19 cellular contexts compared by ENCODE assay signal in the genomic region with DNA sequence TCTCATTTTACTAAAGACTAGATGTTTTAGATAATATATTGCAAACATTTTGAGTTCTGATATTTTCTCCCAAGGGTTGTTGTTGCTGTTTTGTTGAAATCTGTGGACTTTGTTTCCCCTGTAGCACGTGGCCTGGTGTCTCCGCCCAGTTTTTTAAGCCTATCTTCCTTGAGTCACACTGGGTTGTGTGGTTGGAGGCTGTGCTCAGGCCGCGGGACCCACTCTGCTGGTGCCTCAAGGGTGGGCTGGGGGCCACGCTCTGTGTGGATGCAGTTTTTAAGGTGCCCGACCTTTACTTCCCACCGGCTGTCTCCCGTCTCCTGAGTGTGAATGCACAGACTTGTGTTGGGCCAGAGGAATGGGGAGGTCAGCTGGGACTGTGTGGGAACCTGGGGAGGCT. TPM values are rescaled to one million over a fixed set of nuclear protein-coding genes. Genes with fewer than 3 reads are reported as not detected.
DNase-seq lines count a peak whose midpoint lies in the region; ATAC-seq, FAIRE-seq and TF ChIP-seq lines count a peak whose summit lies in the region.
"Had no signal": no experiment of that assay in that cellular context is flagged by ENCODE, and none has a peak within 500 bp of the region (broad histone marks: within the 10 kb centered on the region; RNA-seq: fewer than 3 reads in every experiment).

No MANE protein-coding gene starts in this region.

- H3K9ac ChIP-seq in NT2/D1 (ENCODE audit: insufficient read length, low read depth) (peak overlapping the region; percentile 42), H1 (replicated peaks in 1 of 4; ENCODE audit: extremely low read depth in 1 of 4, low read depth in 3 of 4, low read length in 3 of 4) (no peak overlapping the region)

- no peak overlapping the region for H3K23ac ChIP-seq in H1 (ENCODE audit: insufficient read length)

- TF ChIP-seq POLR2A in H1 (IDR thresholded peaks at IDR 0.05; ENCODE audit: control extremely low read depth in 1 of 2, low read depth in 2 of 2, low read length in 2 of 2) = no peak

- ATAC-seq in sciatic nerve = no peak

- H3K4me1 ChIP-seq in NT2/D1 (ENCODE audit: insufficient read depth, insufficient read length) (peaks cover 7% of the 10 kb centered on the region), H1 (replicated peaks in 1 of 4; ENCODE audit: control insufficient read depth in 3 of 4, insufficient read depth in 4 of 4, low read length in 3 of 4) (peaks cover 0 to 17% (median 1%) of the 10 kb centered on the region in 4 experiments; a peak in 3 of 7 replicates)

- H2BK15ac ChIP-seq in H1 (ENCODE audit: low read length) = no peak overlapping the region

- POLR2A ChIA-PET in H1 (lab: Charles Lee; ENCODE audit: partially characterized antibody) = interaction anchor here (0.6 to 2.3 kb wide), 8 partner anchors 9 to 1277 kb away, joined by 3 to 8 read pairs (median 3); a partner anchor contains a TSS

- H4K20me1 ChIP-seq in H1 (replicated peaks in 1 of 2; ENCODE audit: control insufficient read depth in 1 of 2, insufficient read depth in 2 of 2, low read length in 2 of 2) = peaks cover 0 to 12% of the 10 kb centered on the region in 2 experiments

- no peak overlapping the region for H4K5ac ChIP-seq in H1 (ENCODE audit: insufficient read length, low read depth, low read length)

- no peak overlapping the region for H4K8ac ChIP-seq in H1 (ENCODE audit: extremely low read depth, insufficient read depth, low read length)

- H3K4me3 ChIP-seq in NT2/D1 (ENCODE audit: insufficient read length, low read depth) = no peak overlapping the region
- no peak overlapping the region for H3K4me3 ChIP-seq in H1 (ENCODE audit: extremely low read depth in 1 of 4, insufficient read depth in 2 of 4, low read depth in 3 of 4, low read length in 4 of 4)
- H3K4me3 ChIP-seq: MG63, SJSA1 had no signal

- H4K91ac ChIP-seq in H1 (replicated peaks; ENCODE audit: insufficient read length, low read length) = no peak overlapping the region

- H3K27me3 ChIP-seq in NT2/D1 (ENCODE audit: insufficient read depth, insufficient read length) (peaks cover 21% of the 10 kb centered on the region), H1 (replicated peaks in 1 of 4; ENCODE audit: control insufficient read depth in 3 of 4, extremely low read depth in 1 of 4, insufficient read depth in 3 of 4, low read length in 3 of 4) (peaks cover 0 to 9% (median 4%) of the 10 kb centered on the region in 4 experiments; a peak in 3 of 7 replicates)

- no peak overlapping the region for H3K56ac ChIP-seq in H1 (replicated peaks; ENCODE audit: insufficient read length, low read depth, low read length)

- 84% methylated on average over 8 of the region's 8 CpGs; no CpG with 5 or more reads in 1 of the 2 experiments for WGBS in H1 (ENCODE audit: extremely low coverage in 1 of 2, insufficient coverage in 1 of 2, insufficient read length in 1 of 2, insufficient replicate concordance in 2 of 2, low coverage in 1 of 2, low lambda C conversion rate in 2 of 2, missing lambda C conversion rate in 1 of 2), 2 experiments

- TF ChIP-seq RAD21 in H1 (IDR thresholded peaks at IDR 0.05 in 1 of 2, conservative IDR thresholded peaks at IDR 0.05 in 1 of 2; ENCODE audit: low read depth in 2 of 2, low read length in 2 of 2) = no peak

- H3K4ac ChIP-seq in H1 (replicated peaks; ENCODE audit: insufficient read length, low read depth, low read length) = no peak overlapping the region

- H2BK12ac ChIP-seq in H1 (ENCODE audit: low read depth, low read length) = peak overlapping the region; percentile 50; the same call in 1 of the 2 replicates

- H3K14ac ChIP-seq in H1 (ENCODE audit: insufficient read length) = no peak overlapping the region

- DNase-seq in NT2/D1 (ENCODE audit: low read depth, low spot score) (no peak), H1 (ENCODE audit: low read depth in 1 of 2, low spot score in 2 of 2) (no peak), DMS153 treated with DMSO at 0.1 percent for 48 hours (lab: John Stamatoyannopoulos, UW; ENCODE audit: unreplicated experiment) (no peak), sciatic nerve (ENCODE audit: low spot score) (no peak)
- DNase-seq: CD4-positive, CD25-positive, alpha-beta regulatory T cell; DMS79; H9; HFFc6; MG63; NCI-H1417; NCI-H1694 treated with DMSO at 0.1 percent for 48 hours; NCI-H2081 treated with DMSO at 0.1 percent for 48 hours; NCI-H2171 treated with DMSO at 0.1 percent for 48 hours; NCI-H524 treated with DMSO at 0.1 percent for 48 hours; OCI-M1 had no signal

- CTCF ChIA-PET in H1 (lab: Charles Lee; ENCODE audit: partially characterized antibody) = interaction anchor here (1.6 to 4.9 kb wide), 2 partner anchors 9 to 14 kb away, joined by 4 to 27 read pairs; no protein-coding TSS in a partner anchor

- H2BK20ac ChIP-seq in H1 (ENCODE audit: low read length) = no peak overlapping the region

- no peak for TF ChIP-seq EP300 in H1 (IDR thresholded peaks at IDR 0.05; ENCODE audit: borderline replicate concordance in 1 of 2, low read depth in 2 of 2, low read length in 2 of 2)

- H2AK5ac ChIP-seq in H1 (ENCODE audit: low read depth, low read length) = 0 out of 2 replicates have a peak overlapping the region, but pooled peaks have one; percentile 39

- 0 out of 2 replicates have a peak overlapping the region, but pooled peaks have one; percentile 35 for H2BK5ac ChIP-seq in H1 (ENCODE audit: low read depth, low read length)

- no peak for FAIRE-seq in H1 (lab: Jason Lieb, UNC)
- FAIRE-seq: RCC 7860 had no signal

- H3K36me3 ChIP-seq in NT2/D1 (ENCODE audit: insufficient read depth, insufficient read length, low read length) = no peaks in the 10 kb centered on the region
- no peaks in the 10 kb centered on the region for H3K36me3 ChIP-seq in H1 (ENCODE audit: control insufficient read depth in 2 of 4, insufficient read depth in 4 of 4, low read length in 3 of 4)
- H3K36me3 ChIP-seq: MG63, SJSA1 had no signal

- intact Hi-C loops in sciatic nerve (cut with DNase I) = no loop called here

- no peak overlapping the region for H2BK120ac ChIP-seq in H1 (replicated peaks; ENCODE audit: low read depth, low read length)

- no peak overlapping the region for H3K18ac ChIP-seq in H1 (ENCODE audit: extremely low read depth, low read length)

- no peak overlapping the region for H3K27ac ChIP-seq in H1 (ENCODE audit: low read depth, low read length)
- H3K27ac ChIP-seq: SJSA1 had no signal

- H3K4me2 ChIP-seq in H1 (ENCODE audit: insufficient read depth in 1 of 2, low read depth in 2 of 2, low read length in 2 of 2) = no peak overlapping the region

- no peak overlapping the region for H2AFZ ChIP-seq in H1 (ENCODE audit: low read length)

- H3K79me1 ChIP-seq in H1 (ENCODE audit: low read depth, low read length) = no peaks in the 10 kb centered on the region

- H3K23me2 ChIP-seq in H1 (ENCODE audit: low read depth, low read length) = peaks cover 16% of the 10 kb centered on the region; the same call in 1 of the 2 replicates

- no peak for TF ChIP-seq CTCF in H1 (IDR thresholded peaks at IDR 0.05; ENCODE audit: control extremely low read depth in 1 of 3, insufficient read depth in 1 of 3, low read depth in 1 of 3, low read length in 3 of 3)

- no peaks in the 10 kb centered on the region for H3K79me2 ChIP-seq in H1 (ENCODE audit: control insufficient read depth in 1 of 2, insufficient read depth in 2 of 2, low read length in 2 of 2)

- no peaks in the 10 kb centered on the region for H3K9me3 ChIP-seq in NT2/D1 (ENCODE audit: insufficient read depth, low read length)
- no peaks in the 10 kb centered on the region for H3K9me3 ChIP-seq in H1 (ENCODE audit: insufficient read depth in 2 of 2, low read depth in 1 of 2, low read length in 1 of 2)
- H3K9me3 ChIP-seq: MG63 had no signal

RNA-seq across cellular contexts. Expression of a gene that starts 4.2 kb away (rescaled TPM):
- total RNA-seq in H1 (2021; fragmentation: NEBNext Ultra II Directional; extraction: Animal tissue kit (Norgen Biotek cat#: 25700)) = 0.61 TPM in 1 of 2 replicates, not detected in the other
- polyA plus RNA-seq in H1 (2011; rRNA removed) = 1.4 and 1.6 TPM in 2 replicates
- 0.40 TPM for polyA plus RNA-seq in H1 (2011; cell fraction: cytosol; rRNA removed)
- polyA plus RNA-seq in H1 (2011; cell fraction: nucleus; rRNA removed) = 0.91 TPM
- 0.72 to 1.2 TPM (median 0.87 TPM) in 4 replicates for polyA plus RNA-seq in H1 (2012, experiment 1 of 2)
- polyA plus RNA-seq in H1 (2012, experiment 2 of 2) = 1.2 TPM
- polyA plus RNA-seq in H1 (2013, experiment 1 of 2) = 1.1 TPM
- polyA plus RNA-seq in H1 (2013, experiment 2 of 2) = 1.2 TPM
- polyA minus RNA-seq in H1 (2011; rRNA and poly(A)+ RNA removed) = 0.39 TPM in 1 of 2 replicates, not detected in the other
- not detected for polyA minus RNA-seq in H1 (2011; cell fraction: cytosol; rRNA and poly(A)+ RNA removed)
- not detected for polyA minus RNA-seq in H1 (2011; cell fraction: nucleus; rRNA and poly(A)+ RNA removed)
- total RNA-seq in sciatic nerve = 9.9 TPM
- total RNA-seq: CD4-positive, CD25-positive, alpha-beta regulatory T cell; HFFc6; LHCN-M2; SJSA1 had no signal
- polyA plus RNA-seq: BJ; CD4-positive, CD25-positive, alpha-beta regulatory T cell had no signal

RNA-seq across cellular contexts. Expression of a gene that starts 6.2 kb away (rescaled TPM):
- 1.3 and 1.7 TPM in 2 replicates for total RNA-seq in H1 (2021; fragmentation: NEBNext Ultra II Directional; extraction: Animal tissue kit (Norgen Biotek cat#: 25700))
- 1.5 and 3.2 TPM in 2 replicates for polyA plus RNA-seq in H1 (2011; rRNA removed)
- 1.6 TPM for polyA plus RNA-seq in H1 (2011; cell fraction: cytosol; rRNA removed)
- 2.1 TPM for polyA plus RNA-seq in H1 (2011; cell fraction: nucleus; rRNA removed)
- 0.88 to 2.4 TPM (median 1.5 TPM) in 4 replicates for polyA plus RNA-seq in H1 (2012, experiment 1 of 2)
- polyA plus RNA-seq in H1 (2012, experiment 2 of 2) = not detected
- polyA plus RNA-seq in H1 (2013, experiment 1 of 2) = 1.7 TPM
- polyA plus RNA-seq in H1 (2013, experiment 2 of 2) = 1.3 TPM
- not detected in 2 replicates for polyA minus RNA-seq in H1 (2011; rRNA and poly(A)+ RNA removed)
- not detected for polyA minus RNA-seq in H1 (2011; cell fraction: cytosol; rRNA and poly(A)+ RNA removed)
- not detected for polyA minus RNA-seq in H1 (2011; cell fraction: nucleus; rRNA and poly(A)+ RNA removed)
- total RNA-seq in sciatic nerve = 0.98 TPM
- total RNA-seq: LHCN-M2, SJSA1 had no signal

RNA-seq across cellular contexts. Expression of a gene that starts 14.9 kb away (rescaled TPM):
- 21.1 and 22.0 TPM in 2 replicates for total RNA-seq in H1 (2021; fragmentation: NEBNext Ultra II Directional; extraction: Animal tissue kit (Norgen Biotek cat#: 25700))
- 30.4 and 41.6 TPM in 2 replicates for polyA plus RNA-seq in H1 (2011; rRNA removed)
- 34.4 TPM for polyA plus RNA-seq in H1 (2011; cell fraction: cytosol; rRNA removed)
- polyA plus RNA-seq in H1 (2011; cell fraction: nucleus; rRNA removed) = 40.7 TPM
- polyA plus RNA-seq in H1 (2012, experiment 1 of 2) = 14.1 to 21.4 TPM (median 19.5 TPM) in 4 replicates
- 31.3 TPM for polyA plus RNA-seq in H1 (2012, experiment 2 of 2)
- polyA plus RNA-seq in H1 (2013, experiment 1 of 2) = 26.0 TPM
- 24.2 TPM for polyA plus RNA-seq in H1 (2013, experiment 2 of 2)
- 3.3 and 4.7 TPM in 2 replicates for polyA minus RNA-seq in H1 (2011; rRNA and poly(A)+ RNA removed)
- polyA minus RNA-seq in H1 (2011; cell fraction: cytosol; rRNA and poly(A)+ RNA removed) = 13.8 TPM
- 49.8 TPM for polyA minus RNA-seq in H1 (2011; cell fraction: nucleus; rRNA and poly(A)+ RNA removed)
- 35.2 TPM for total RNA-seq in sciatic nerve

RNA-seq across cellular contexts. Expression of a gene that starts 30.2 kb away (rescaled TPM):
- total RNA-seq in H1 (2021; fragmentation: NEBNext Ultra II Directional; extraction: Animal tissue kit (Norgen Biotek cat#: 25700)) = 101 and 108 TPM in 2 replicates
- polyA plus RNA-seq in H1 (2011; rRNA removed) = 41.7 and 52.2 TPM in 2 replicates
- 45.6 TPM for polyA plus RNA-seq in H1 (2011; cell fraction: cytosol; rRNA removed)
- 57.4 TPM for polyA plus RNA-seq in H1 (2011; cell fraction: nucleus; rRNA removed)
- 89.7 to 117 TPM (median 107 TPM) in 4 replicates for polyA plus RNA-seq in H1 (2012, experiment 1 of 2)
- polyA plus RNA-seq in H1 (2012, experiment 2 of 2) = 170 TPM
- polyA plus RNA-seq in H1 (2013, experiment 1 of 2) = 78.8 TPM
- polyA plus RNA-seq in H1 (2013, experiment 2 of 2) = 83.3 TPM
- 23.2 and 29.4 TPM in 2 replicates for polyA minus RNA-seq in H1 (2011; rRNA and poly(A)+ RNA removed)
- polyA minus RNA-seq in H1 (2011; cell fraction: cytosol; rRNA and poly(A)+ RNA removed) = 33.2 TPM
- polyA minus RNA-seq in H1 (2011; cell fraction: nucleus; rRNA and poly(A)+ RNA removed) = 10.3 TPM
- total RNA-seq in sciatic nerve = 64.1 TPM

RNA-seq across cellular contexts. Expression of a gene that starts 34.2 kb away (rescaled TPM):
- total RNA-seq in H1 (2021; fragmentation: NEBNext Ultra II Directional; extraction: Animal tissue kit (Norgen Biotek cat#: 25700)) = 64.5 and 71.7 TPM in 2 replicates
- polyA plus RNA-seq in H1 (2011; rRNA removed) = 55.4 and 70.5 TPM in 2 replicates
- 50.7 TPM for polyA plus RNA-seq in H1 (2011; cell fraction: cytosol; rRNA removed)
- polyA plus RNA-seq in H1 (2011; cell fraction: nucleus; rRNA removed) = 74.1 TPM
- 46.7 to 71.7 TPM (median 59.4 TPM) in 4 replicates for polyA plus RNA-seq in H1 (2012, experiment 1 of 2)
- 86.3 TPM for polyA plus RNA-seq in H1 (2012, experiment 2 of 2)
- 42.1 TPM for polyA plus RNA-seq in H1 (2013, experiment 1 of 2)
- 37.2 TPM for polyA plus RNA-seq in H1 (2013, experiment 2 of 2)
- polyA minus RNA-seq in H1 (2011; rRNA and poly(A)+ RNA removed) = 25.8 and 35.1 TPM in 2 replicates
- polyA minus RNA-seq in H1 (2011; cell fraction: cytosol; rRNA and poly(A)+ RNA removed) = 18.7 TPM
- 26.4 TPM for polyA minus RNA-seq in H1 (2011; cell fraction: nucleus; rRNA and poly(A)+ RNA removed)
- 27.8 TPM for total RNA-seq in sciatic nerve
